8 cellular contexts compared by ENCODE assay signal in genomic region chr12:52903285-52903854, GRCh38. TPM values are rescaled to one million over a fixed set of nuclear protein-coding genes. Genes with fewer than 3 reads are reported as not detected.
DNase-seq lines count a peak whose midpoint lies in the region; ATAC-seq and TF ChIP-seq lines count a peak whose summit lies in the region.

No MANE protein-coding gene starts in this region.

- no peaks in the 10 kb centered on the region for H3K36me3 ChIP-seq in CD4-positive, CD25-positive, alpha-beta regulatory T cell (ENCODE audit: control insufficient read depth, insufficient read depth, low read length)
- H3K36me3 ChIP-seq in NT2/D1 (ENCODE audit: insufficient read depth, insufficient read length, low read length) (peaks cover 60% of the 10 kb centered on the region), gastroesophageal sphincter (peaks cover 0 to 35% of the 10 kb centered on the region in 2 donors), neutrophil (no peaks in the 10 kb centered on the region), thyroid gland (peaks cover 24 to 26% of the 10 kb centered on the region in 2 donors)

- TF ChIP-seq CTCF in gastroesophageal sphincter (IDR thresholded peaks at IDR 0.05) (no peak), neutrophil (IDR thresholded peaks at IDR 0.05) (no peak), thyroid gland (IDR thresholded peaks at IDR 0.05) (peak in 1 of 6 experiments; percentile 19)

- peak overlapping the region; percentile 91 for H3K9ac ChIP-seq in NT2/D1 (ENCODE audit: insufficient read length, low read depth)

- H3K4me3 ChIP-seq in CD4-positive, CD25-positive, alpha-beta regulatory T cell (ENCODE audit: low read depth, low read length), result peak overlapping the region; percentile 54
- H3K4me3 ChIP-seq in NT2/D1 (ENCODE audit: insufficient read length, low read depth), result peak overlapping the region; percentile 78
- peak overlapping the region; percentile 66 to 68 for H3K4me3 ChIP-seq in gastroesophageal sphincter
- peak overlapping the region; percentile 25 to 35 for H3K4me3 ChIP-seq in neutrophil (ENCODE audit: low read depth in 1 of 2, low read length in 1 of 2)
- peak overlapping the region; percentile 48 to 70 (median 49) for H3K4me3 ChIP-seq in thyroid gland (replicated peaks in 1 of 3)

- intact Hi-C loops in thyroid gland (cut with DNase I), result no loop called here

- DNase-seq in CD4-positive, CD25-positive, alpha-beta regulatory T cell, result peak; percentile 12 to 57 (median 39)
- DNase-seq in NT2/D1 (ENCODE audit: low read depth, low spot score) (peak; percentile 82), thyroid gland (peak; percentile 87)
- DNase-seq in activated naive CD4-positive, alpha-beta T cell treated with Interleukin-2 at 50 U/mL for 16 hours, result peak; percentile 58

- 0 to 31% methylated on average over 1 to 6 of the region's 34 CpGs for WGBS in gastroesophageal sphincter (ENCODE audit: low coverage in 1 of 2), 2 donors
- 4 to 20% methylated on average over 4 to 21 of the region's 34 CpGs for WGBS in thyroid gland, 2 donors

- no peaks in the 10 kb centered on the region for H3K27me3 ChIP-seq in CD4-positive, CD25-positive, alpha-beta regulatory T cell (ENCODE audit: control insufficient read depth, insufficient read depth, low read length)
- H3K27me3 ChIP-seq in NT2/D1 (ENCODE audit: insufficient read depth, insufficient read length) (no peaks in the 10 kb centered on the region), gastroesophageal sphincter (no peaks in the 10 kb centered on the region), neutrophil (peaks cover 17% of the 10 kb centered on the region), thyroid gland (no peaks in the 10 kb centered on the region)

- H3K27me3 Mint-ChIP-seq in CD4-positive, CD25-positive, alpha-beta regulatory T cell, result no peaks in the 10 kb centered on the region

- no peaks in the 10 kb centered on the region for H3K9me3 ChIP-seq in CD4-positive, CD25-positive, alpha-beta regulatory T cell (ENCODE audit: control insufficient read depth in 2 of 2, low read length in 2 of 2)
- no peaks in the 10 kb centered on the region for H3K9me3 ChIP-seq in NT2/D1 (ENCODE audit: insufficient read depth, low read length)
- H3K9me3 ChIP-seq in gastroesophageal sphincter, result no peaks in the 10 kb centered on the region
- H3K9me3 ChIP-seq in neutrophil, result no peaks in the 10 kb centered on the region
- no peaks in the 10 kb centered on the region for H3K9me3 ChIP-seq in thyroid gland

- peaks cover 8% of the 10 kb centered on the region for H3K4me1 ChIP-seq in CD4-positive, CD25-positive, alpha-beta regulatory T cell (ENCODE audit: control insufficient read depth, insufficient read depth, low read length, poor library complexity, severe bottlenecking)
- H3K4me1 ChIP-seq in NT2/D1 (ENCODE audit: insufficient read depth, insufficient read length), result peaks cover 20% of the 10 kb centered on the region
- peaks cover 0 to 63% (median 4%) of the 10 kb centered on the region in 3 donors for H3K4me1 ChIP-seq in gastroesophageal sphincter
- H3K4me1 ChIP-seq in neutrophil (ENCODE audit: control insufficient read depth in 1 of 2, insufficient read depth in 1 of 2, low read depth in 1 of 2, low read length in 1 of 2), result peaks cover 6 to 10% of the 10 kb centered on the region in 2 experiments
- H3K4me1 ChIP-seq in thyroid gland, result peaks cover 42 to 45% of the 10 kb centered on the region in 2 donors

- peaks cover 0 to 2% (median 0%) of the 10 kb centered on the region in 7 donors for H3K9me3 Mint-ChIP-seq in CD4-positive, CD25-positive, alpha-beta regulatory T cell

- H3K4me3 Mint-ChIP-seq in CD4-positive, CD25-positive, alpha-beta regulatory T cell, result peak overlapping the region; percentile 32 to 71 (median 65)

- TF ChIP-seq EP300 in gastroesophageal sphincter (IDR thresholded peaks at IDR 0.05), result no peak

- TF ChIP-seq POLR2A in gastroesophageal sphincter (IDR thresholded peaks at IDR 0.05), result no peak
- peak in 1 of 2 donors; percentile 47 for TF ChIP-seq POLR2A in thyroid gland (IDR thresholded peaks at IDR 0.05)

- peak overlapping the region in 1 of 3 donors; percentile 69 for H3K27ac Mint-ChIP-seq in CD4-positive, CD25-positive, alpha-beta regulatory T cell

- peak; percentile 63 to 74 for ATAC-seq in CD4-positive, CD25-positive, alpha-beta regulatory T cell (ENCODE audit: low read depth in 2 of 2)
- ATAC-seq in HG02798 (IDR thresholded peaks at IDR 0.05; ENCODE audit: poor library complexity, unreplicated experiment) (peak; percentile 49), gastroesophageal sphincter (peak; percentile 89), HG02852 (IDR thresholded peaks at IDR 0.05; ENCODE audit: unreplicated experiment) (no peak)

- peaks cover 4 to 14% (median 5%) of the 10 kb centered on the region in 4 donors for H3K4me1 Mint-ChIP-seq in CD4-positive, CD25-positive, alpha-beta regulatory T cell

- H3K27ac ChIP-seq in CD4-positive, CD25-positive, alpha-beta regulatory T cell (ENCODE audit: insufficient read depth, low read length, poor library complexity, severe bottlenecking), result no peak overlapping the region
- H3K27ac ChIP-seq in gastroesophageal sphincter (peak overlapping the region; percentile 34 to 95 (median 90)), neutrophil (no peak overlapping the region), thyroid gland (peak overlapping the region; percentile 90 to 97 (median 94))

- H3K36me3 Mint-ChIP-seq in CD4-positive, CD25-positive, alpha-beta regulatory T cell, result no peaks in the 10 kb centered on the region

RNA-seq across cellular contexts. Expression of gene KRT8, which starts 1.5 kb away (rescaled TPM):
- total RNA-seq in CD4-positive, CD25-positive, alpha-beta regulatory T cell, result not detected
- polyA plus RNA-seq in CD4-positive, CD25-positive, alpha-beta regulatory T cell, result under 1 TPM in 2 of 4 donors, not detected in 2; 0.13 to 0.73 TPM
- total RNA-seq in gastroesophageal sphincter (100 to 1,000 TPM in 3 of 4 donors, 10 to 100 TPM in 1; 72.0 to 565 (median 255) TPM), thyroid gland (1,000 to 10,000 TPM in 1 of 4 donors, 100 to 1,000 TPM in 3; 364 to 1,037 (median 698) TPM)

RNA-seq across cellular contexts. Expression of gene KRT18, which starts 45.5 kb away (rescaled TPM):
- total RNA-seq in CD4-positive, CD25-positive, alpha-beta regulatory T cell, result 2.4 TPM
- polyA plus RNA-seq in CD4-positive, CD25-positive, alpha-beta regulatory T cell, result 10 to 100 TPM in 1 of 4 donors, 1 to 10 TPM in 3; 5.8 to 11.2 (median 6.8) TPM
- total RNA-seq in gastroesophageal sphincter (10 to 100 TPM in 3 of 4 donors, 1 to 10 TPM in 1; 4.7 to 73.5 (median 24.3) TPM), thyroid gland (100 to 1,000 TPM; 389 to 648 (median 540) TPM)

RNA-seq across cellular contexts. Expression of gene KRT78, which starts 54.6 kb away (rescaled TPM):
- not detected for total RNA-seq in CD4-positive, CD25-positive, alpha-beta regulatory T cell
- polyA plus RNA-seq in CD4-positive, CD25-positive, alpha-beta regulatory T cell, result not detected
- total RNA-seq in gastroesophageal sphincter (1 to 10 TPM in 3 of 4 donors, under 1 TPM in 1; 0.27 to 9.5 (median 1.5) TPM), thyroid gland (under 1 TPM in 1 of 4 donors, not detected in 3; 0.40 TPM)

Comparison
In these comparisons a context has a peak if more than half of its experiments do, and no peak if none do; other contexts are left out.
1. H3K27ac ChIP-seq: peak in gastroesophageal sphincter (4 of 4) and thyroid gland (3 of 3); none in CD4-positive, CD25-positive, alpha-beta regulatory T cell (single experiment) and neutrophil (single experiment).
2. RNA of gene KRT8, which starts 1.5 kb away (total RNA-seq): 364 to 1,037 TPM in thyroid gland and 72.0 to 565 TPM in gastroesophageal sphincter; not detected in CD4-positive, CD25-positive, alpha-beta regulatory T cell (single experiment); every median in the first group is over 10 times any median in the second.
3. RNA of gene KRT18, which starts 45.5 kb away (total RNA-seq): 389 to 648 TPM in thyroid gland; 4.7 to 73.5 TPM in gastroesophageal sphincter and 2.4 TPM in CD4-positive, CD25-positive, alpha-beta regulatory T cell (single experiment); every median in the first group is over 4 times any median in the second.
4. Peak in every context shown above with its lines, with median percentiles within 50 percentile points of each other: DNase-seq and H3K4me3 ChIP-seq.